Comparison of ENCODE assay signal across 1 cellular context in genomic region chr4:21514022-21514421, GRCh38.
TF ChIP-seq lines count a peak whose summit lies in the region.

No MANE protein-coding gene starts in this region.

TF ChIP-seq in GM23338, 12 proteins besides CTCF, POLR2A, EP300 and RAD21 (continued from another document):
- TF ChIP-seq REST (IDR thresholded peaks at IDR 0.05; ENCODE audit: unreplicated experiment) (no peak), ZNF331 (CRISPR knock-in tag; IDR thresholded peaks at IDR 0.05; ENCODE audit: low read depth) (no peak), EZH2 (IDR thresholded peaks at IDR 0.05; ENCODE audit: low read depth, unreplicated experiment) (no peak), CREB1 (CRISPR knock-in tag; IDR thresholded peaks at IDR 0.05; ENCODE audit: low read depth) (no peak), ZNF462 (CRISPR knock-in tag; IDR thresholded peaks at IDR 0.05) (no peak), JUNB (IDR thresholded peaks at IDR 0.05; ENCODE audit: unreplicated experiment) (no peak)
